Comparison of ENCODE assay signal across 12 cellular contexts in genomic region chr5:59893061-59893435, GRCh38. TPM values are rescaled to one million over a fixed set of nuclear protein-coding genes. Genes with fewer than 3 reads are reported as not detected.
DNase-seq lines count a peak whose midpoint lies in the region; ATAC-seq and TF ChIP-seq lines count a peak whose summit lies in the region.
"Had no signal": no experiment of that assay in that cellular context is flagged by ENCODE, and none has a peak within 500 bp of the region (broad histone marks: within the 10 kb centered on the region; RNA-seq: fewer than 3 reads in every experiment).

No MANE protein-coding gene starts in this region.

- H3K27me3 ChIP-seq in iPS-15b (ENCODE audit: control insufficient read depth, insufficient read depth, low read length) = peaks cover 58% of the 10 kb centered on the region
- peaks cover 89% of the 10 kb centered on the region for H3K27me3 ChIP-seq in left ventricle myocardium inferior (ENCODE audit: low read depth)
- H3K27me3 ChIP-seq: testis had no signal

- H3K36me3 ChIP-seq in HEK293 (ENCODE audit: control insufficient read depth in 2 of 2, insufficient read depth in 1 of 2, low read length in 2 of 2) (no peaks in the 10 kb centered on the region), iPS-15b (ENCODE audit: control insufficient read depth, insufficient read depth, low read length) (no peaks in the 10 kb centered on the region), left ventricle myocardium inferior (no peaks in the 10 kb centered on the region)

- CTCF ChIA-PET in HEK293 (lab: Yijun Ruan, JAX) = interaction anchor here (0.6 kb wide), 2 partner anchors 13 to 532 kb away, joined by 3 read pairs; no protein-coding TSS in a partner anchor

- H3K9me3 ChIP-seq in HEK293 (ENCODE audit: control insufficient read depth, insufficient read depth, low read depth, low read length) (no peaks in the 10 kb centered on the region), iPS-15b (ENCODE audit: control insufficient read depth, insufficient read depth, low read length) (no peaks in the 10 kb centered on the region), left ventricle myocardium inferior (replicated peaks) (no peaks in the 10 kb centered on the region)
- H3K9me3 ChIP-seq: testis had no signal

- DNase-seq in astrocyte of the cerebellum (ENCODE audit: low read depth) = no peak
- no peak for DNase-seq in retinal pigment epithelial cell (ENCODE audit: low read depth)
- no peak for DNase-seq in left ventricle myocardium inferior
- no peak for DNase-seq in HT-29 (ENCODE audit: low spot score)
- no peak for DNase-seq in Right ventricle myocardium superior
- DNase-seq: activated CD4-positive, alpha-beta T cell treated with anti-CD3 and anti-CD28 coated beads, Interleukin-2, amount 50 U/mL, for 1 hour; KG1; NCI-H187 treated with DMSO at 0.1 percent for 48 hours; testis had no signal

- H3K4me3 ChIP-seq in HEK293 (ENCODE audit: low read depth, low read length) (peak overlapping the region; percentile 49), astrocyte of the cerebellum (ENCODE audit: low read depth, low read length) (peak overlapping the region; percentile 44), iPS-15b (ENCODE audit: low read depth, low read length) (peak overlapping the region; percentile 65), retinal pigment epithelial cell (ENCODE audit: low read length) (peak overlapping the region; percentile 14), left ventricle myocardium inferior (no peak overlapping the region)

- TF ChIP-seq CTCF in HEK293 (tag by site-specific recombination; IDR thresholded peaks at IDR 0.05) (no peak), astrocyte of the cerebellum (IDR thresholded peaks at IDR 0.05; ENCODE audit: low read depth, low read length, missing control alignments) (no peak), retinal pigment epithelial cell (conservative IDR thresholded peaks at IDR 0.05; ENCODE audit: low read depth, low read length) (no peak), left ventricle myocardium inferior (IDR thresholded peaks at IDR 0.05; ENCODE audit: borderline replicate concordance) (no peak)

- ATAC-seq in HG03378 (IDR thresholded peaks at IDR 0.05; ENCODE audit: unreplicated experiment) (no peak), Right ventricle myocardium superior (ENCODE audit: poor library complexity) (no peak)

- H3K27ac ChIP-seq in HEK293 (ENCODE audit: extremely low read depth, low read depth, low read length) (no peak overlapping the region), left ventricle myocardium inferior (replicated peaks) (no peak overlapping the region)
- H3K27ac ChIP-seq: testis had no signal

- H3K9ac ChIP-seq in iPS-15b (ENCODE audit: low read depth, low read length) = no peak overlapping the region

- H3K4me1 ChIP-seq in HEK293 (ENCODE audit: control insufficient read depth, insufficient read depth, low read length) (no peaks in the 10 kb centered on the region), iPS-15b (ENCODE audit: control insufficient read depth, insufficient read depth, low read length) (no peaks in the 10 kb centered on the region), left ventricle myocardium inferior (peaks cover 10% of the 10 kb centered on the region)
- H3K4me1 ChIP-seq: testis had no signal

- POLR2A ChIA-PET in HEK293 (lab: Yijun Ruan, JAX) = no interaction called here

- intact Hi-C loops in left ventricle myocardium inferior (cut with micrococcal nuclease) = no loop called here
- intact Hi-C loops in Right ventricle myocardium superior (cut with DNase I) = no loop called here

- in situ Hi-C loops in astrocyte of the cerebellum (cut with HindIII; ENCODE audit: low sequenced_read_pairs) = no loop called here

TF ChIP-seq in HEK293, 187 proteins besides CTCF, POLR2A, EP300 and RAD21:
- TF ChIP-seq ZNF488 (tag by site-specific recombination; IDR thresholded peaks at IDR 0.05) = no peak
- no peak for TF ChIP-seq REST (tag by site-specific recombination; IDR thresholded peaks at IDR 0.05)

RNA-seq across cellular contexts. Expression of gene PDE4D, which starts 0.5 kb away (rescaled TPM):
- 34.5 TPM for total RNA-seq in left ventricle myocardium inferior
- total RNA-seq in HT-29 (2014; rRNA removed; shearing (Covaris generic)) = 15.0 and 16.7 TPM in 2 replicates
- total RNA-seq in Right ventricle myocardium superior = 30.2 TPM
